Comparison of ENCODE assay signal across 1 cellular context in the genomic region with DNA sequence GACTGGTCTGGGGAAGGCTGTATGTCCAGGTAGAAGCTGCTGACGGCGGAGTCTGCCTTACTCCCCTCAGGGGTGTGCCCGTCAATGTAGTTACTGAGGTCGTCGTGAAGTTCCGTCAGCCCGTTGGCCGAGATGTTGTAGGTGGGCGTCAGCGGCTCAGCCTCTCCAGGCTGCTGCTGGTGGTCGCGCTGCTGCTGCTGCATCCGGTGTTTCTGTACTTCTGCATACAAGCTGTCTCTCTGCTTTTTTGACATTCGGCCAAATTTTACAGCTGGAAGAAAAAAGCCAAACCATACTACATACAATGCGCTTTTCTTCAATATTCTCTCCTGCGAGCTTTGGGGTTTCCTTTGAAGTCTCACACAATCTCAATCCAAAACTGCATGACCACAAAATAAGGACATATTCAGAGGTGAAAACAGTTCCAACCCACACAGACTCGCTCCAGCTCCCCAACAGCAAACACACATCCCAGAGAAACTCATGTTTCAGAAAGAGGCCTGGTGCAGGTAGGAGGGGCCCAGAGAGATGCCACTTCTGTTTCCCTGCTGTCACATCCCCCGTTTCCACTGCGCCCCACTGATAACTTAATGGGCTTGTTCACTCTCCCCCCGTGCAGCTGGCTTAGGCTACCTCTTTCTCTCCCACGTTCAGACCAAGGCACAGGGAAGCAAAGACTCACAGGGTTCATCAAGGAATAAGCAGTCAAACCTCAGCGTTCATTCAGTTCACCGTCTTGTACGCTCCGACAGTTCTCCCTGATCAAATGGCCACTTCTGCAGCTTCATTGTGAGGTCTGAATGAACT.
TF ChIP-seq lines count a peak whose summit lies in the region.

No MANE protein-coding gene starts in this region.

TF ChIP-seq in HepG2, 621 proteins besides CTCF, POLR2A, EP300 and RAD21:
- TF ChIP-seq, protein P1, sequence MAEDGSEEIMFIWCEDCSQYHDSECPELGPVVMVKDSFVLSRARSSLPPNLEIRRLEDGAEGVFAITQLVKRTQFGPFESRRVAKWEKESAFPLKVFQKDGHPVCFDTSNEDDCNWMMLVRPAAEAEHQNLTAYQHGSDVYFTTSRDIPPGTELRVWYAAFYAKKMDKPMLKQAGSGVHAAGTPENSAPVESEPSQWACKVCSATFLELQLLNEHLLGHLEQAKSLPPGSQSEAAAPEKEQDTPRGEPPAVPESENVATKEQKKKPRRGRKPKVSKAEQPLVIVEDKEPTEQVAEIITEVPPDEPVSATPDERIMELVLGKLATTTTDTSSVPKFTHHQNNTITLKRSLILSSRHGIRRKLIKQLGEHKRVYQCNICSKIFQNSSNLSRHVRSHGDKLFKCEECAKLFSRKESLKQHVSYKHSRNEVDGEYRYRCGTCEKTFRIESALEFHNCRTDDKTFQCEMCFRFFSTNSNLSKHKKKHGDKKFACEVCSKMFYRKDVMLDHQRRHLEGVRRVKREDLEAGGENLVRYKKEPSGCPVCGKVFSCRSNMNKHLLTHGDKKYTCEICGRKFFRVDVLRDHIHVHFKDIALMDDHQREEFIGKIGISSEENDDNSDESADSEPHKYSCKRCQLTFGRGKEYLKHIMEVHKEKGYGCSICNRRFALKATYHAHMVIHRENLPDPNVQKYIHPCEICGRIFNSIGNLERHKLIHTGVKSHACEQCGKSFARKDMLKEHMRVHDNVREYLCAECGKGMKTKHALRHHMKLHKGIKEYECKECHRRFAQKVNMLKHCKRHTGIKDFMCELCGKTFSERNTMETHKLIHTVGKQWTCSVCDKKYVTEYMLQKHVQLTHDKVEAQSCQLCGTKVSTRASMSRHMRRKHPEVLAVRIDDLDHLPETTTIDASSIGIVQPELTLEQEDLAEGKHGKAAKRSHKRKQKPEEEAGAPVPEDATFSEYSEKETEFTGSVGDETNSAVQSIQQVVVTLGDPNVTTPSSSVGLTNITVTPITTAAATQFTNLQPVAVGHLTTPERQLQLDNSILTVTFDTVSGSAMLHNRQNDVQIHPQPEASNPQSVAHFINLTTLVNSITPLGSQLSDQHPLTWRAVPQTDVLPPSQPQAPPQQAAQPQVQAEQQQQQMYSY (CRISPR knock-in tag; IDR thresholded peaks at IDR 0.05): no peak
- TF ChIP-seq ZNF652 (CRISPR knock-in tag; IDR thresholded peaks at IDR 0.05; ENCODE audit: borderline replicate concordance, low read depth) (no peak), ZIK1 (CRISPR knock-in tag; IDR thresholded peaks at IDR 0.05; ENCODE audit: borderline replicate concordance, low read depth) (no peak), RBM22 (optimal IDR thresholded peaks at IDR 0.05; ENCODE audit: low read length) (peak; percentile 21), GATAD2A (CRISPR knock-in tag; IDR thresholded peaks at IDR 0.05) (no peak), KAT8 (CRISPR knock-in tag; IDR thresholded peaks at IDR 0.05) (no peak)
